Comparison of ENCODE assay signal across 12 cellular contexts in genomic region chr11:121421149-121421906, GRCh38. TPM values are rescaled to one million over a fixed set of nuclear protein-coding genes. Genes with fewer than 3 reads are reported as not detected.
A peak's percentile ranks its signal among the peaks of the same experiment; 100 is the strongest.
DNase-seq lines count a peak whose midpoint lies in the region; ATAC-seq lines count a peak whose summit lies in the region.
"Had no signal": no experiment of that assay in that cellular context is flagged by ENCODE, and none has a peak within 500 bp of the region (broad histone marks: within the 10 kb centered on the region; RNA-seq: fewer than 3 reads in every experiment).

No MANE protein-coding gene starts in this region.

- no peak overlapping the region for H3K4me3 Mint-ChIP-seq in effector memory CD8-positive, alpha-beta T cell
- H3K4me3 Mint-ChIP-seq: activated CD8-positive, alpha-beta memory T cell treated with anti-CD3 and anti-CD28 coated beads, Interleukin-2, amount 10 ng/mL, durations not matched to agents 7 days and 5 days had no signal

- H3K4me1 Mint-ChIP-seq in effector memory CD8-positive, alpha-beta T cell (ENCODE audit: low read depth in 2 of 2): peaks cover 27 to 34% of the 10 kb centered on the region in 2 donors

- no peak for ATAC-seq in effector memory CD8-positive, alpha-beta T cell (replicated peaks)
- no peak for ATAC-seq in HG03354 (IDR thresholded peaks at IDR 0.05; ENCODE audit: poor library complexity, severe bottlenecking, unreplicated experiment)
- ATAC-seq in HG03139 (IDR thresholded peaks at IDR 0.05; ENCODE audit: unreplicated experiment): no peak
- ATAC-seq: activated CD8-positive, alpha-beta memory T cell treated with anti-CD3 and anti-CD28 coated beads, Interleukin-2, amount 10 ng/mL, durations not matched to agents 7 days and 5 days had no signal

- peak overlapping the region; percentile 9 to 26 for H3K27ac Mint-ChIP-seq in effector memory CD8-positive, alpha-beta T cell

- DNase-seq in AML-193 (lab: John Stamatoyannopoulos, UW): peak; percentile 8
- peak; percentile 30 for DNase-seq in Daoy (ENCODE audit: low read depth)
- peak; percentile 21 for DNase-seq in NCI-H146 (lab: John Stamatoyannopoulos, UW)
- DNase-seq in effector memory CD8-positive, alpha-beta T cell: no peak
- no peak for DNase-seq in NCI-H345 treated with DMSO at 0.1 percent for 48 hours (lab: John Stamatoyannopoulos, UW; ENCODE audit: unreplicated experiment)
- no peak for DNase-seq in RPMI8226
- DNase-seq: activated CD8-positive, alpha-beta memory T cell treated with anti-CD3 and anti-CD28 coated beads, Interleukin-2, amount 10 ng/mL, durations not matched to agents 7 days and 5 days; KBM-7; NCI-H2107; stimulated activated naive CD4-positive, alpha-beta T cell had no signal

- H3K9me3 Mint-ChIP-seq in effector memory CD8-positive, alpha-beta T cell: no peaks in the 10 kb centered on the region

- H3K36me3 Mint-ChIP-seq in effector memory CD8-positive, alpha-beta T cell (ENCODE audit: insufficient read depth): no peaks in the 10 kb centered on the region
- H3K36me3 Mint-ChIP-seq: activated CD8-positive, alpha-beta memory T cell treated with anti-CD3 and anti-CD28 coated beads, Interleukin-2, amount 10 ng/mL, durations not matched to agents 7 days and 5 days had no signal

- no peaks in the 10 kb centered on the region for H3K27me3 Mint-ChIP-seq in effector memory CD8-positive, alpha-beta T cell
- H3K27me3 Mint-ChIP-seq: activated CD8-positive, alpha-beta memory T cell treated with anti-CD3 and anti-CD28 coated beads, Interleukin-2, amount 10 ng/mL, durations not matched to agents 7 days and 5 days had no signal

RNA-seq across cellular contexts. Expression of gene SORL1, which starts 30.8 kb away (rescaled TPM):
- total RNA-seq in Daoy (2014; rRNA removed; shearing (Covaris generic)): 1.5 and 1.6 TPM in 2 replicates

Comparison
In these comparisons a context has a peak if more than half of its experiments do, and no peak if none do; other contexts are left out.
1. DNase-seq: peak in AML-193 (2 of 2), Daoy (single experiment) and NCI-H146 (single experiment); none in effector memory CD8-positive, alpha-beta T cell (0 of 3), NCI-H345 treated with DMSO at 0.1 percent for 48 hours (single experiment) and RPMI8226 (single experiment).